ENCODE assay signal across 14 cellular contexts in the genomic region with DNA sequence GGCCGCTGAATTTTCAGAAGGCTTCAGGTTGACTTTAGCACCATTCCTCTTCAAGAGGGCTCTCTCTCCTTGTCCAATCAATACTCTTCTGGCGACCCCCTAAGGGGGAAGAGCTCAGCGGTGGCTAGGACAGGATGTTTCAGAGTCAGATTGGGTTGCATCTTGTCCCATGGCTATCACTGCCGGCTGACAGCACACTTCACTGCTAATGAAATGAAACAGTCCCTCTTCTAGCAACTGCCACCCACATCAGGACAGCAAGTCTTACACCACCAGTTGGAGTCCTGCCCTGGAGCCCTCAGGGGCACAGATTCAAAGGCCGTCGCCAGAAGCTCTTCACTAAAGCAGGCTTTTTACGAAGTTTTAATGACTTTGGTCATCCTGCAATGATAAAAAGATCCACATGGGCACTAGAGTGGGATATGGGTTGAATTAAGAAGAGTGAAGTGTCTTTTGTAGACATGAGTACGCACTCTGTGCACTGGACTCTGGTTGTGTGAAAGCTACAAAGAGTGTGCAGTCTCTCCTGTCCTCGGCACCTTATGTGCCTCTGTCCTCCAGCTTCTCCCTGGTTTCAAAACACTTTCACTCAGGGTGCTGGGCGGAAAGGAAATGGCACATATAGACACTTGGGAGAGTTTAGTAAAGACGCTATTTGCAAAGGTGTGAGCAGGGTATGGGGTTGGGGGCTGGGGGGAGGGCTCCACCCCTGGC.
DNase-seq lines count a peak whose midpoint lies in the region; ATAC-seq and TF ChIP-seq lines count a peak whose summit lies in the region.
"Had no signal": no experiment of that assay in that cellular context is flagged by ENCODE, and none has a peak within 500 bp of the region (broad histone marks: within the 10 kb centered on the region; RNA-seq: fewer than 3 reads in every experiment).

No MANE protein-coding gene starts in this region.

- peaks cover 0 to 32% (median 15%) of the 10 kb centered on the region in 12 donors for H3K4me1 ChIP-seq in heart left ventricle
- no peaks in the 10 kb centered on the region for H3K4me1 ChIP-seq in neural progenitor cell

- H2AFZ ChIP-seq in neural progenitor cell (replicated peaks) = peak overlapping the region; percentile 30

- TF ChIP-seq CTCF in C4-2B (conservative IDR thresholded peaks at IDR 0.05) (no peak), heart left ventricle (IDR thresholded peaks at IDR 0.05) (no peak), neural progenitor cell (IDR thresholded peaks at IDR 0.05) (no peak)
- no peak for TF ChIP-seq CTCF in activated CD8-positive, alpha-beta T cell treated with anti-CD3 and anti-CD28 coated beads for 36 hours (IDR thresholded peaks at IDR 0.05)

- H3K36me3 Mint-ChIP-seq in neural progenitor cell = no peaks in the 10 kb centered on the region
- H3K36me3 Mint-ChIP-seq in activated CD8-positive, alpha-beta T cell treated with anti-CD3 and anti-CD28 coated beads for 36 hours (ENCODE audit: low read depth) = no peaks in the 10 kb centered on the region
- H3K36me3 Mint-ChIP-seq: activated naive CD4-positive, alpha-beta T cell treated with anti-CD3 and anti-CD28 coated beads, Interleukin-2, amount 50 U/mL, for 24 hours; immature natural killer cell had no signal

- peak; percentile 65 to 89 (median 74) for DNase-seq in heart left ventricle
- no peak for DNase-seq in neural progenitor cell (ENCODE audit: low spot score)
- no peak for DNase-seq in activated CD8-positive, alpha-beta T cell treated with anti-CD3 and anti-CD28 coated beads for 36 hours
- no peak for DNase-seq in stimulated activated CD4-positive, alpha-beta T cell treated with anti-CD3 and anti-CD28 coated beads, Interleukin-15, amount 100 ng/mL, for 24 hours
- DNase-seq in NCI-H2081 (lab: John Stamatoyannopoulos, UW) = no peak
- DNase-seq: activated CD8-positive, alpha-beta memory T cell treated with anti-CD3 and anti-CD28 coated beads, Interleukin-2, amount 10 ng/mL, durations not matched to agents 7 days and 5 days; DND-41; H7; immature natural killer cell; naive thymus-derived CD8-positive, alpha-beta T cell had no signal

- WGBS in heart left ventricle, 4 donors = 34 to 41% (median 38%) methylated on average over 10 to 11 of the region's 11 CpGs

- peak; percentile 45 for ATAC-seq in SK-N-SH treated with all-trans-retinoic acid at 6 μM for 48 hours
- peak; percentile 92 to 98 (median 94) for ATAC-seq in heart left ventricle
- ATAC-seq in activated CD8-positive, alpha-beta T cell treated with anti-CD3 and anti-CD28 coated beads for 36 hours = no peak
- ATAC-seq in HG02642 (IDR thresholded peaks at IDR 0.05; ENCODE audit: poor library complexity, unreplicated experiment) = no peak
- ATAC-seq: activated CD8-positive, alpha-beta memory T cell treated with anti-CD3 and anti-CD28 coated beads, Interleukin-2, amount 10 ng/mL, durations not matched to agents 7 days and 5 days; naive thymus-derived CD8-positive, alpha-beta T cell had no signal

- no peak overlapping the region for H3K4me3 Mint-ChIP-seq in neural progenitor cell
- no peak overlapping the region for H3K4me3 Mint-ChIP-seq in activated CD8-positive, alpha-beta T cell treated with anti-CD3 and anti-CD28 coated beads for 36 hours
- H3K4me3 Mint-ChIP-seq: activated CD8-positive, alpha-beta memory T cell treated with anti-CD3 and anti-CD28 coated beads, Interleukin-2, amount 10 ng/mL, durations not matched to agents 7 days and 5 days; activated naive CD4-positive, alpha-beta T cell treated with anti-CD3 and anti-CD28 coated beads, Interleukin-2, amount 50 U/mL, for 24 hours; naive thymus-derived CD8-positive, alpha-beta T cell had no signal

- CTCF ChIA-PET in activated CD8-positive, alpha-beta T cell treated with anti-CD3 and anti-CD28 coated beads for 36 hours (lab: Charles Lee) = interaction anchor here (1.5 kb wide), 1 partner anchor 140 kb away, joined by 6 read pairs; no protein-coding TSS in a partner anchor

- H3K36me3 ChIP-seq in heart left ventricle = no peaks in the 10 kb centered on the region
- no peaks in the 10 kb centered on the region for H3K36me3 ChIP-seq in neural progenitor cell

- POLR2A ChIA-PET in activated CD8-positive, alpha-beta T cell treated with anti-CD3 and anti-CD28 coated beads for 36 hours (lab: Charles Lee) = no interaction called here

- peaks cover 19% of the 10 kb centered on the region for H3K9me3 Mint-ChIP-seq in neural progenitor cell
- H3K9me3 Mint-ChIP-seq in activated CD8-positive, alpha-beta T cell treated with anti-CD3 and anti-CD28 coated beads for 36 hours = peaks cover 13% of the 10 kb centered on the region

- H3K27me3 ChIP-seq in heart left ventricle = no peaks in the 10 kb centered on the region
- no peaks in the 10 kb centered on the region for H3K27me3 ChIP-seq in neural progenitor cell

- H3K27ac Mint-ChIP-seq in neural progenitor cell = no peak overlapping the region
- H3K27ac Mint-ChIP-seq in activated CD8-positive, alpha-beta T cell treated with anti-CD3 and anti-CD28 coated beads for 36 hours = no peak overlapping the region
- H3K27ac Mint-ChIP-seq: activated CD8-positive, alpha-beta memory T cell treated with anti-CD3 and anti-CD28 coated beads, Interleukin-2, amount 10 ng/mL, durations not matched to agents 7 days and 5 days; activated naive CD4-positive, alpha-beta T cell treated with anti-CD3 and anti-CD28 coated beads, Interleukin-2, amount 50 U/mL, for 24 hours had no signal

- intact Hi-C loops in heart left ventricle (cut with DNase I) = loop anchor here in 1 of 10 donors (5.0 kb wide), 1 partner anchor 335 kb away; no protein-coding TSS in a partner anchor
- intact Hi-C loops in activated CD8-positive, alpha-beta T cell treated with anti-CD3 and anti-CD28 coated beads for 36 hours (cut with micrococcal nuclease) = no loop called here

- peak overlapping the region; percentile 58 for H3K27ac ChIP-seq in C4-2B
- peak overlapping the region; percentile 58 to 94 (median 82) for H3K27ac ChIP-seq in heart left ventricle
- no peak overlapping the region for H3K27ac ChIP-seq in neural progenitor cell

- H3K79me2 ChIP-seq in neural progenitor cell (ENCODE audit: low read depth) = no peaks in the 10 kb centered on the region

- H3F3A ChIP-seq in neural progenitor cell (ENCODE audit: low read depth) = no peaks in the 10 kb centered on the region

- no peak overlapping the region for H3K4me2 ChIP-seq in neural progenitor cell

- no peaks in the 10 kb centered on the region for H4K20me1 ChIP-seq in neural progenitor cell (ENCODE audit: low read depth)

- H3K9me3 ChIP-seq in heart left ventricle (peaks cover 0 to 17% (median 7%) of the 10 kb centered on the region in 12 donors), neural progenitor cell (ENCODE audit: low read depth) (no peaks in the 10 kb centered on the region)

- no peak for TF ChIP-seq POLR2A in heart left ventricle (IDR thresholded peaks at IDR 0.05)

- peaks cover 10% of the 10 kb centered on the region for H3K27me3 Mint-ChIP-seq in neural progenitor cell (ENCODE audit: insufficient read depth, low read depth)
- H3K27me3 Mint-ChIP-seq in activated CD8-positive, alpha-beta T cell treated with anti-CD3 and anti-CD28 coated beads for 36 hours = peaks cover 7% of the 10 kb centered on the region
- H3K27me3 Mint-ChIP-seq: activated CD8-positive, alpha-beta memory T cell treated with anti-CD3 and anti-CD28 coated beads, Interleukin-2, amount 10 ng/mL, durations not matched to agents 7 days and 5 days; activated naive CD4-positive, alpha-beta T cell treated with anti-CD3 and anti-CD28 coated beads, Interleukin-2, amount 50 U/mL, for 24 hours had no signal

- H3K4me3 ChIP-seq in heart left ventricle (peak overlapping the region in 3 of 12 donors; percentile 9 to 27 (median 19)), neural progenitor cell (no peak overlapping the region)

- H3K9ac ChIP-seq in neural progenitor cell = no peak overlapping the region

- H3K4me1 Mint-ChIP-seq in neural progenitor cell = peaks cover 7% of the 10 kb centered on the region
- peaks cover 13% of the 10 kb centered on the region for H3K4me1 Mint-ChIP-seq in activated CD8-positive, alpha-beta T cell treated with anti-CD3 and anti-CD28 coated beads for 36 hours (ENCODE audit: low read depth)

TF ChIP-seq in SK-N-SH treated with all-trans-retinoic acid at 6 μM for 48 hours, 23 proteins besides CTCF, POLR2A, EP300 and RAD21 (continues in another document):
- TF ChIP-seq ZNF70 (CRISPR knock-in tag; IDR thresholded peaks at IDR 0.05) (no peak), ZNF8 (CRISPR knock-in tag; IDR thresholded peaks at IDR 0.05) (no peak), ZNF565 (CRISPR knock-in tag; conservative IDR thresholded peaks at IDR 0.05; ENCODE audit: low read depth) (no peak), CSDC2 (CRISPR knock-in tag; IDR thresholded peaks at IDR 0.05) (no peak), SNAI2 (CRISPR knock-in tag; IDR thresholded peaks at IDR 0.05) (no peak), TCF4 (CRISPR knock-in tag; IDR thresholded peaks at IDR 0.05; ENCODE audit: borderline replicate concordance) (no peak), OSR1 (CRISPR knock-in tag; IDR thresholded peaks at IDR 0.05) (no peak), ARNTL (CRISPR knock-in tag; IDR thresholded peaks at IDR 0.05; ENCODE audit: borderline replicate concordance, low read depth) (no peak), RARB (CRISPR knock-in tag; IDR thresholded peaks at IDR 0.05) (no peak), ZFP30 (CRISPR knock-in tag; IDR thresholded peaks at IDR 0.05) (no peak), BACH2 (CRISPR knock-in tag; IDR thresholded peaks at IDR 0.05; ENCODE audit: borderline replicate concordance) (no peak), PPARA (CRISPR knock-in tag; IDR thresholded peaks at IDR 0.05; ENCODE audit: borderline replicate concordance) (no peak)
- TF ChIP-seq, protein P1, sequence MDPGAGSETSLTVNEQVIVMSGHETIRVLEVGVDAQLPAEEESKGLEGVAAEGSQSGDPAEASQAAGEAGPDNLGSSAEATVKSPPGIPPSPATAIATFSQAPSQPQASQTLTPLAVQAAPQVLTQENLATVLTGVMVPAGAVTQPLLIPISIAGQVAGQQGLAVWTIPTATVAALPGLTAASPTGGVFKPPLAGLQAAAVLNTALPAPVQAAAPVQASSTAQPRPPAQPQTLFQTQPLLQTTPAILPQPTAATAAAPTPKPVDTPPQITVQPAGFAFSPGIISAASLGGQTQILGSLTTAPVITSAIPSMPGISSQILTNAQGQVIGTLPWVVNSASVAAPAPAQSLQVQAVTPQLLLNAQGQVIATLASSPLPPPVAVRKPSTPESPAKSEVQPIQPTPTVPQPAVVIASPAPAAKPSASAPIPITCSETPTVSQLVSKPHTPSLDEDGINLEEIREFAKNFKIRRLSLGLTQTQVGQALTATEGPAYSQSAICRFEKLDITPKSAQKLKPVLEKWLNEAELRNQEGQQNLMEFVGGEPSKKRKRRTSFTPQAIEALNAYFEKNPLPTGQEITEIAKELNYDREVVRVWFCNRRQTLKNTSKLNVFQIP (CRISPR knock-in tag; IDR thresholded peaks at IDR 0.05; ENCODE audit: borderline replicate concordance, low read depth) = no peak

Comparison
In these comparisons a context has a peak if more than half of its experiments do, and no peak if none do; other contexts are left out.
1. ATAC-seq: peak in SK-N-SH treated with all-trans-retinoic acid at 6 μM for 48 hours (single experiment) and heart left ventricle (4 of 4); none in activated CD8-positive, alpha-beta T cell treated with anti-CD3 and anti-CD28 coated beads for 36 hours (single experiment) and HG02642 (single experiment).
2. DNase-seq: peak in heart left ventricle (5 of 5); none in neural progenitor cell (single experiment), activated CD8-positive, alpha-beta T cell treated with anti-CD3 and anti-CD28 coated beads for 36 hours (single experiment), stimulated activated CD4-positive, alpha-beta T cell treated with anti-CD3 and anti-CD28 coated beads, Interleukin-15, amount 100 ng/mL, for 24 hours (single experiment) and NCI-H2081 (0 of 2).